ENCODE assay signal across 16 cellular contexts in genomic region chr1:162466797-162467196, GRCh38. TPM values are rescaled to one million over a fixed set of nuclear protein-coding genes. Genes with fewer than 3 reads are reported as not detected.
DNase-seq lines count a peak whose midpoint lies in the region; ATAC-seq and TF ChIP-seq lines count a peak whose summit lies in the region.
"Had no signal": no experiment of that assay in that cellular context is flagged by ENCODE, and none has a peak within 500 bp of the region (broad histone marks: within the 10 kb centered on the region; RNA-seq: fewer than 3 reads in every experiment).

No MANE protein-coding gene starts in this region.

- no peak overlapping the region for H3K4me3 Mint-ChIP-seq in Calu3 (ENCODE audit: low read depth, unreplicated experiment)
- H3K4me3 Mint-ChIP-seq: CD8-positive, alpha-beta memory T cell had no signal

- no peak overlapping the region for H3K4me2 ChIP-seq in trophoblast cell (ENCODE audit: low read length)
- H3K4me2 ChIP-seq: BLaER1 had no signal

- CTCF ChIA-PET in Calu3 (lab: Charles Lee) = no interaction called here

- H4K91ac ChIP-seq in trophoblast cell (ENCODE audit: low read depth, low read length) = no peak overlapping the region

- H3K27ac ChIP-seq in WERI-Rb-1 (peak overlapping the region; percentile 15; the same call in 1 of the 2 replicates), left lung (no peak overlapping the region), trophoblast cell (ENCODE audit: low read depth, low read length) (no peak overlapping the region)
- H3K27ac ChIP-seq: 22Rv1, BLaER1 had no signal

- H3K23ac ChIP-seq in trophoblast cell (ENCODE audit: low read length) = no peak overlapping the region

- WGBS in trophoblast cell (ENCODE audit: extremely low coverage, insufficient coverage, insufficient read length) = no CpG with 5 or more reads among the region's 3 CpGs

- H3K18ac ChIP-seq in trophoblast cell (ENCODE audit: low read length) = no peak overlapping the region

- ATAC-seq in left lung = peak; percentile 97

- no peak overlapping the region for H3K27ac Mint-ChIP-seq in Calu3 (ENCODE audit: unreplicated experiment)
- H3K27ac Mint-ChIP-seq: CD8-positive, alpha-beta memory T cell had no signal

- no peak overlapping the region for H4K12ac ChIP-seq in trophoblast cell (ENCODE audit: low read depth, low read length)

- intact Hi-C loops in left lung (cut with DNase I) (no loop called here), Calu3 (cut with micrococcal nuclease; ENCODE audit: unreplicated experiment) (no loop called here)

- H3K9me3 ChIP-seq in WERI-Rb-1 (ENCODE audit: severe bottlenecking) (peaks cover 3% of the 10 kb centered on the region), left lung (no peaks in the 10 kb centered on the region), trophoblast cell (ENCODE audit: insufficient read depth, low read depth, low read length) (peaks cover 2% of the 10 kb centered on the region)
- H3K9me3 ChIP-seq: Caco-2, HAP-1 had no signal

- H3K36me3 ChIP-seq in WERI-Rb-1 = no peaks in the 10 kb centered on the region
- H3K36me3 ChIP-seq in left lung = no peaks in the 10 kb centered on the region
- H3K36me3 ChIP-seq in trophoblast cell (ENCODE audit: control insufficient read depth in 1 of 2, insufficient read depth in 2 of 2, low read length in 2 of 2) = no peaks in the 10 kb centered on the region
- H3K36me3 ChIP-seq: BLaER1, HAP-1 had no signal

- no peak overlapping the region for H2BK12ac ChIP-seq in trophoblast cell (ENCODE audit: low read length)

- no peak overlapping the region for H2AFZ ChIP-seq in trophoblast cell (ENCODE audit: insufficient read depth, low read length, poor library complexity)

- peaks cover 17% of the 10 kb centered on the region for H3K27me3 Mint-ChIP-seq in Calu3 (ENCODE audit: unreplicated experiment)

- no peaks in the 10 kb centered on the region for H3K36me3 Mint-ChIP-seq in Calu3 (ENCODE audit: insufficient read depth, unreplicated experiment)
- H3K36me3 Mint-ChIP-seq: CD8-positive, alpha-beta memory T cell had no signal

- no peak overlapping the region for H3K4me3 ChIP-seq in WERI-Rb-1 (ENCODE audit: low read depth, low read length)
- no peak overlapping the region for H3K4me3 ChIP-seq in left lung
- H3K4me3 ChIP-seq in trophoblast cell (ENCODE audit: low read depth, low read length) = peak overlapping the region; percentile 32
- H3K4me3 ChIP-seq: BLaER1, HAP-1 had no signal

- H2BK5ac ChIP-seq in trophoblast cell (ENCODE audit: low read depth, low read length, poor library complexity) = no peak overlapping the region

- H3K14ac ChIP-seq in trophoblast cell (ENCODE audit: low read length) = no peak overlapping the region

- H3K4me1 ChIP-seq in left lung (no peaks in the 10 kb centered on the region), trophoblast cell (ENCODE audit: control insufficient read depth in 1 of 2, insufficient read depth in 2 of 2, low read length in 2 of 2) (no peaks in the 10 kb centered on the region)
- H3K4me1 ChIP-seq: BLaER1, Caco-2, HAP-1 had no signal

- H2BK120ac ChIP-seq in trophoblast cell (ENCODE audit: insufficient read depth, low read length, poor library complexity) = no peak overlapping the region

- H3K9me3 Mint-ChIP-seq in Calu3 (ENCODE audit: low read depth, unreplicated experiment) = no peaks in the 10 kb centered on the region

- no peak overlapping the region for H4K8ac ChIP-seq in trophoblast cell (ENCODE audit: low read depth, low read length)

- no peak for TF ChIP-seq CTCF in WERI-Rb-1 (IDR thresholded peaks at IDR 0.05; ENCODE audit: low read depth, low read length)
- TF ChIP-seq CTCF in left lung (IDR thresholded peaks at IDR 0.05) = no peak
- TF ChIP-seq CTCF in Calu3 (IDR thresholded peaks at IDR 0.05; ENCODE audit: unreplicated experiment) = no peak

- H3K79me2 ChIP-seq in trophoblast cell (ENCODE audit: control insufficient read depth, insufficient read depth, low read length, poor library complexity) = no peaks in the 10 kb centered on the region

- H3K4ac ChIP-seq in trophoblast cell (ENCODE audit: low read depth, low read length) = no peak overlapping the region

- peaks cover 6% of the 10 kb centered on the region for H3K4me1 Mint-ChIP-seq in Calu3 (ENCODE audit: low read depth, unreplicated experiment)
- H3K4me1 Mint-ChIP-seq: CD8-positive, alpha-beta memory T cell had no signal

- no peaks in the 10 kb centered on the region for H3K79me1 ChIP-seq in trophoblast cell (ENCODE audit: low read length)

- H3K27me3 ChIP-seq in WERI-Rb-1 (ENCODE audit: insufficient read depth, low read depth, severe bottlenecking) (no peaks in the 10 kb centered on the region), left lung (no peaks in the 10 kb centered on the region), trophoblast cell (ENCODE audit: insufficient read depth, low read length) (no peaks in the 10 kb centered on the region)
- H3K27me3 ChIP-seq: BLaER1 had no signal

- DNase-seq in NCI-H82 (lab: John Stamatoyannopoulos, UW) = peak; percentile 57
- DNase-seq in NCI-H82 treated with DMSO at 0.1 percent for 48 hours (lab: John Stamatoyannopoulos, UW; ENCODE audit: unreplicated experiment) = no peak
- DNase-seq in WERI-Rb-1 = peak; percentile 62
- no peak for DNase-seq in left lung
- no peak for DNase-seq in trophoblast cell
- DNase-seq in T-helper 2 cell = no peak
- no peak for DNase-seq in SKM-1 treated with dmso at 0.1 percent for 144 hours (lab: John Stamatoyannopoulos, UW; ENCODE audit: unreplicated experiment)
- no peak for DNase-seq in Calu3
- DNase-seq: AML-193; Caco-2; CD8-positive, alpha-beta memory T cell; DMS 273 treated with DMSO at 0.1 percent for 48 hours had no signal

- no peak overlapping the region for H3K9ac ChIP-seq in trophoblast cell (ENCODE audit: low read length)
- H3K9ac ChIP-seq: BLaER1 had no signal

- BruUV-seq in Calu3 (replicated peaks; lab: Mats Ljungman, UMichigan) = no TSS peak

- H2AK5ac ChIP-seq in trophoblast cell (ENCODE audit: low read length) = no peak overlapping the region

RNA-seq across cellular contexts. Expression of gene UHMK1, which starts 30.8 kb away (rescaled TPM):
- total RNA-seq in left lung (10 to 100 TPM; 53.1 to 56.6 TPM), Calu3 (2022) (87.8 and 98.1 TPM in 2 replicates)
- 10.8 TPM in 2 replicates for polyA plus RNA-seq in trophoblast cell (2013)

RNA-seq across cellular contexts. Expression of gene SH2D1B, which starts 54.9 kb away (rescaled TPM):
- 1 to 10 TPM in 1 of 2 donors, under 1 TPM in 1; 0.68 to 1.2 TPM for total RNA-seq in left lung
- not detected in 2 replicates for polyA plus RNA-seq in trophoblast cell (2013)
- not detected in 2 replicates for total RNA-seq in Calu3 (2022)
- total RNA-seq: Caco-2; CD8-positive, alpha-beta memory T cell; H1 had no signal
- polyA plus RNA-seq: H1 had no signal

Comparison
In these comparisons a context has a peak if more than half of its experiments do, and no peak if none do; other contexts are left out.
1. DNase-seq: peak in NCI-H82 (single experiment) and WERI-Rb-1 (single experiment); none in NCI-H82 treated with DMSO at 0.1 percent for 48 hours (single experiment), left lung (0 of 2), trophoblast cell (0 of 2), T-helper 2 cell (0 of 5), SKM-1 treated with dmso at 0.1 percent for 144 hours (single experiment) and Calu3 (single experiment).